2 cellular contexts compared by ENCODE assay signal in genomic region chr16:53433509-53433908, GRCh38.
TF ChIP-seq lines count a peak whose summit lies in the region.

No MANE protein-coding gene starts in this region.

TF ChIP-seq in HCT116, 20 proteins besides CTCF, POLR2A, EP300 and RAD21 (continued from another document):
- TF ChIP-seq MAX (IDR thresholded peaks at IDR 0.05) (no peak), REST (IDR thresholded peaks at IDR 0.05; ENCODE audit: low read depth) (no peak), YY1 (IDR thresholded peaks at IDR 0.05; ENCODE audit: extremely low read depth, insufficient replicate concordance, low read depth, low read length) (no peak), EZH2 (IDR thresholded peaks at IDR 0.05) (no peak), TCF7L2 (IDR thresholded peaks at IDR 0.05; ENCODE audit: borderline replicate concordance, extremely low read depth, insufficient read depth, insufficient read length) (no peak)

TF ChIP-seq in WTC11, 78 proteins besides CTCF, POLR2A, EP300 and RAD21 (continued from another document):
- no peak for TF ChIP-seq AR (CRISPR knock-in tag; IDR thresholded peaks at IDR 0.05)
- TF ChIP-seq FOXJ3 (CRISPR knock-in tag; IDR thresholded peaks at IDR 0.05; ENCODE audit: borderline replicate concordance) = no peak
TF ChIP-seq in WTC11: peak in this region for 0.
